In genomic region chr5:147628054-147628895, GRCh38 we compare ENCODE assay signal across 8 cellular contexts.
DNase-seq lines count a peak whose midpoint lies in the region; ATAC-seq lines count a peak whose summit lies in the region.

No MANE protein-coding gene starts in this region.

- no peaks in the 10 kb centered on the region for H3K4me1 Mint-ChIP-seq in stimulated activated naive CD8-positive, alpha-beta T cell treated with anti-CD3 and anti-CD28 coated beads, Interleukin-15, amount 100 ng/mL, for 72 hours

- ATAC-seq in GM21423 (IDR thresholded peaks at IDR 0.05; ENCODE audit: unreplicated experiment), result peak; percentile 85
- peak; percentile 76 for ATAC-seq in stimulated activated naive CD8-positive, alpha-beta T cell treated with anti-CD3 and anti-CD28 coated beads, Interleukin-15, amount 100 ng/mL, for 72 hours

- H3K4me3 Mint-ChIP-seq in stimulated activated naive CD8-positive, alpha-beta T cell treated with anti-CD3 and anti-CD28 coated beads, Interleukin-15, amount 100 ng/mL, for 72 hours, result no peak overlapping the region

- H3K27me3 Mint-ChIP-seq in stimulated activated naive CD8-positive, alpha-beta T cell treated with anti-CD3 and anti-CD28 coated beads, Interleukin-15, amount 100 ng/mL, for 72 hours, result no peaks in the 10 kb centered on the region

- H3K9me3 Mint-ChIP-seq in stimulated activated naive CD8-positive, alpha-beta T cell treated with anti-CD3 and anti-CD28 coated beads, Interleukin-15, amount 100 ng/mL, for 72 hours, result no peaks in the 10 kb centered on the region

- DNase-seq in DMS79 treated with DMSO at 0.1 percent for 48 hours (lab: John Stamatoyannopoulos, UW) (peak; percentile 52), HPDE6-E6E7 (ENCODE audit: extremely low spot score) (peak; percentile 44), NCI-H774 (lab: John Stamatoyannopoulos, UW) (peak; percentile 82), epidermal melanocyte (ENCODE audit: insufficient read length, low spot score) (peak; percentile 30), mucosa of gallbladder (ENCODE audit: low spot score) (peak; percentile 78)
- DNase-seq in activated CD8-positive, alpha-beta memory T cell treated with anti-CD3 and anti-CD28 coated beads for 48 hours (ENCODE audit: low read depth in 2 of 3, low spot score in 2 of 3), result peak; percentile 11 to 22 (median 21)
- DNase-seq in stimulated activated naive CD8-positive, alpha-beta T cell treated with anti-CD3 and anti-CD28 coated beads, Interleukin-15, amount 100 ng/mL, for 72 hours, result peak; percentile 20 to 55

- peak overlapping the region in 1 of 2 donors; percentile 60 for H3K27ac Mint-ChIP-seq in stimulated activated naive CD8-positive, alpha-beta T cell treated with anti-CD3 and anti-CD28 coated beads, Interleukin-15, amount 100 ng/mL, for 72 hours

Comparison
In these comparisons a context has a peak if more than half of its experiments do, and no peak if none do; other contexts are left out.
1. Peak in every context shown above with its lines: DNase-seq and ATAC-seq.
2. DNase-seq: peak in every context shown above with its lines; median percentile 82 in NCI-H774; 78 in mucosa of gallbladder; 52 in DMS79 treated with DMSO at 0.1 percent for 48 hours; 44 in HPDE6-E6E7; 38 in stimulated activated naive CD8-positive, alpha-beta T cell treated with anti-CD3 and anti-CD28 coated beads, Interleukin-15, amount 100 ng/mL, for 72 hours; 30 in epidermal melanocyte; 21 in activated CD8-positive, alpha-beta memory T cell treated with anti-CD3 and anti-CD28 coated beads for 48 hours.